In the genomic region with DNA sequence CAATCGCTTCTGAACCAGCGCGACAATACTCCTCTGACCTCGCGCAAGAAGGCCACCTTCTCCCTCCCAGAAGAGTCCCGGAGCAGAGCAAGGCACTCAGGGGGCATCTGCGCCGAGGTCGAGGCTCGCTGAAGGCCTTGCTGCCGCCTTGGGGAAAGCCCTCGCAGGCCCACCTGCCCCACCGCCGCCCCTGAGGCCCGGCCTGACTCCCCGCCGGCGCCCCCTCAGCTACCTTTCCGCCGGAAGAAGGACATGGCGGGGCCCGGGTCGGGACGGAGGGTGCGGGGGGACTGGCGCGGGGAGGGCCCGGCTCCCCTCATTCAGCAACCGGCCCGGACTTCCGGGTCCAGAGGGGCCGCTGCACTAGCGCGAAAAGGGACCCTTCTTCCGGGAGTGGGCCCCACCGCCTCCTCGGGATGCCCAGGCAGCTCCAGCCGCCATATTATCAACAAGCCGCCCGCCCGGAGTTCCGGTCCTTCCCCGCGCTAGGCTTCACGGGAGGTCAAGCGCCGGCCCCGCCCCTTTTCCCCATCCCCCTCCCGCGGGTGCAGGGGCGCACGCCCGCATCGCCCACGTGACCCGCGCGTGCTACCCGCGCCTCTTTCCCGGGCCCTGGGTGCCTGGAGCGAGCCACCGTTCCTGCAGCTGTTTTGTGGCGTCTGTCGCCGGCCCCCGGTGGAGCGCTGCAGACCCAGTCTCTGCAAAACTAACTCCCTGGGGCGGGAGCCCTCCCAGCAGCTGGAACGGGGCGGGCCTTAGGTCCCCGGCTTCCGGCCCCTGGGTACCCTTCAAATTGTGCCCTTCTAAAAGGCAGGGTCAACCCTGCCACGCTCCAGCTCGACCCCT, we compare ENCODE assay signal across 8 cellular contexts. TPM values are rescaled to one million over a fixed set of nuclear protein-coding genes. Genes with fewer than 3 reads are reported as not detected.
A peak's percentile ranks its signal among the peaks of the same experiment; 100 is the strongest.
DNase-seq lines count a peak whose midpoint lies in the region; ATAC-seq and TF ChIP-seq lines count a peak whose summit lies in the region.

Gene AKAP10 (minus strand): TSS at position 469 of the 846 bp plus-strand sequence. CDS start 149 bp downstream, at position 320.

- TF ChIP-seq CTCF in dorsolateral prefrontal cortex (IDR thresholded peaks at IDR 0.05 in 54 of 56, conservative IDR thresholded peaks at IDR 0.05 in 2 of 56; ENCODE audit: low read depth in 1 of 56, partially characterized antibody in 56 of 56) (peak in 41 of 56 donors; percentile 8 to 58 (median 25)), lower leg skin (IDR thresholded peaks at IDR 0.05) (no peak)

- peak within 1 kb of the TSS; percentile 90 to 100 (median 98) for H3K27ac ChIP-seq in dorsolateral prefrontal cortex

- DNase-seq in C1 segment of cervical spinal cord (lab: John Stamatoyannopoulos, UW) (peak; percentile 36 to 96 (median 91)), NCI-H69 (lab: John Stamatoyannopoulos, UW) (peak; percentile 90), dorsolateral prefrontal cortex (peak; percentile 90 to 95 (median 92)), lower leg skin (ENCODE audit: low spot score in 2 of 2) (peak; percentile 93 to 99)
- DNase-seq in activated CD4-positive, alpha-beta T cell treated with anti-CD3 and anti-CD28 coated beads, Interleukin-2, amount 50 U/mL, for 4 hours: peak; percentile 90 to 92
- peak; percentile 96 to 97 for DNase-seq in stimulated activated CD4-positive, alpha-beta T cell treated with anti-CD3 and anti-CD28 coated beads, Interleukin-4, amount 100 ng/mL, for 48 hours (ENCODE audit: low read depth in 2 of 2)

- TF ChIP-seq POLR2A in lower leg skin (IDR thresholded peaks at IDR 0.05): peak in 1 of 2 donors; percentile 60

- H3K4me3 ChIP-seq in dorsolateral prefrontal cortex (peak within 1 kb of the TSS; percentile 70 to 100 (median 97)), lower leg skin (ENCODE audit: low read depth, poor library complexity, severe bottlenecking) (peak within 1 kb of the TSS; percentile 97)

- intact Hi-C loops in dorsolateral prefrontal cortex (cut with DNase I): loop anchor here (2.0 to 10.0 kb wide), 3 partner anchors 110 to 323 kb away; partner anchors contain the start of gene ULK2 (in 2 of the 2)
- intact Hi-C loops in lower leg skin (cut with DNase I; ENCODE audit: low total_unique reads): no loop called here

- peak; percentile 87 for ATAC-seq in GM19324 (IDR thresholded peaks at IDR 0.05; ENCODE audit: low FRiP score, unreplicated experiment)
- peak; percentile 79 for ATAC-seq in HG03460 (IDR thresholded peaks at IDR 0.05; ENCODE audit: unreplicated experiment)

- H3K27me3 ChIP-seq in dorsolateral prefrontal cortex: no peaks in the 10 kb centered on the region

- WGBS in lower leg skin, 2 donors: 0 to 1% methylated on average over 22 to 58 of the region's 75 CpGs

RNA-seq across cellular contexts. Expression of gene AKAP10, which starts in this region (rescaled TPM):
- total RNA-seq in dorsolateral prefrontal cortex (10 to 100 TPM; 47.3 to 84.2 (median 63.2) TPM), lower leg skin (10 to 100 TPM; 16.3 to 32.4 (median 23.5) TPM)

Comparison
In these comparisons a context has a peak if more than half of its experiments do, and no peak if none do; other contexts are left out.
1. Peak in every context shown above with its lines: DNase-seq, ATAC-seq, H3K4me3 ChIP-seq and H3K27ac ChIP-seq.
2. CTCF ChIP-seq: peak in dorsolateral prefrontal cortex (41 of 56); none in lower leg skin (0 of 3).